ENCODE assay signal across 12 cellular contexts in genomic region chr1:16639091-16640031, GRCh38. TPM values are rescaled to one million over a fixed set of nuclear protein-coding genes. Genes with fewer than 3 reads are reported as not detected.
A peak's percentile ranks its signal among the peaks of the same experiment; 100 is the strongest.
DNase-seq lines count a peak whose midpoint lies in the region; ATAC-seq and TF ChIP-seq lines count a peak whose summit lies in the region.
"Not testable (repeated sequence)": the region's sequence is repeated elsewhere in the genome, so short reads cannot be mapped to it uniquely, and the experiment has no call there.
"Had no signal": no experiment of that assay in that cellular context is flagged by ENCODE, and none has a peak within 500 bp of the region (broad histone marks: within the 10 kb centered on the region; RNA-seq: fewer than 3 reads in every experiment).

No MANE protein-coding gene starts in this region.

- 0 out of 2 replicates have a peak overlapping the region, but pooled peaks have one; percentile 6 for H3K9ac ChIP-seq in GM23248
- H3K9ac ChIP-seq in mesenchymal stem cell (ENCODE audit: low read length) = not testable (repeated sequence)

- ATAC-seq in activated T-cell treated with anti-CD3 and anti-CD28 coated beads, Interleukin-2, amount 50 U/mL, for 4 hours = not testable (repeated sequence)

- peaks cover 73% of the 10 kb centered on the region for H3K79me2 ChIP-seq in GM23248 (ENCODE audit: insufficient read depth)

- not testable (repeated sequence) for H3K4me1 Mint-ChIP-seq in activated T-cell treated with anti-CD3 and anti-CD28 coated beads, Interleukin-2, amount 50 U/mL, for 4 hours (ENCODE audit: low read depth)

- H3K4ac ChIP-seq in mesenchymal stem cell (ENCODE audit: low read depth in 1 of 2, low read length in 2 of 2) = not testable (repeated sequence)

- not testable (repeated sequence) for H3K4me3 ChIP-seq in GM23248; SJCRH30; breast epithelium; cardiac muscle cell; mesenchymal stem cell (ENCODE audit: insufficient read depth in 1 of 2, low read depth in 1 of 2, low read length in 2 of 2); tibial artery

- TF ChIP-seq POLR2A in breast epithelium (IDR thresholded peaks at IDR 0.05) = not testable (repeated sequence)

- H3K4me2 ChIP-seq in GM23248 (ENCODE audit: unreplicated experiment); mesenchymal stem cell (ENCODE audit: low read length, poor library complexity, severe bottlenecking): not testable (repeated sequence)

- H2AFZ ChIP-seq in GM23248; mesenchymal stem cell (ENCODE audit: low read depth, low read length): not testable (repeated sequence)

- H2BK15ac ChIP-seq in mesenchymal stem cell (ENCODE audit: low read depth, poor library complexity, severe bottlenecking) = not testable (repeated sequence)

- H3K36me3 Mint-ChIP-seq in activated T-cell treated with anti-CD3 and anti-CD28 coated beads, Interleukin-2, amount 50 U/mL, for 4 hours (ENCODE audit: insufficient read depth) = not testable (repeated sequence)

- not testable (repeated sequence) for H3K27me3 ChIP-seq in GM23248 (replicated peaks; ENCODE audit: insufficient read depth); SJCRH30; breast epithelium; cardiac muscle cell; mesenchymal stem cell (ENCODE audit: control insufficient read depth in 1 of 2, insufficient read depth in 1 of 2, low read length in 2 of 2); tibial artery

- whole genome bisulfite sequencing in GM23248 (ENCODE audit: low coverage in 1 of 2, low lambda C conversion rate in 2 of 2, missing lambda C conversion rate in 2 of 2), 2 experiments = 58 to 65% methylated on average over 11 of the region's 11 CpGs
- WGBS in mesenchymal stem cell = 64% methylated on average over 10 of the region's 11 CpGs

- not testable (repeated sequence) for H4K20me1 ChIP-seq in GM23248 (ENCODE audit: insufficient read depth)

- H3K23ac ChIP-seq in mesenchymal stem cell (ENCODE audit: low read length in 2 of 2) = not testable (repeated sequence)

- not testable (repeated sequence) for DNase-seq in GM23248; cardiac muscle cell (ENCODE audit: low read depth in 1 of 2, low spot score in 1 of 2); mesenchymal stem cell
- DNase-seq in SJCRH30 (peak; percentile 67 to 79), breast epithelium (ENCODE audit: low spot score in 2 of 2) (peak; percentile 15 to 51), posterior vena cava (ENCODE audit: low spot score) (peak; percentile 78), tibial artery (peak; percentile 16 to 60)
- peak; percentile 4 for DNase-seq in activated T-cell treated with anti-CD3 and anti-CD28 coated beads, Interleukin-2, amount 50 U/mL, for 4 hours

- not testable (repeated sequence) for H3K4me1 ChIP-seq in GM23248 (ENCODE audit: insufficient read depth); SJCRH30
- H3K4me1 ChIP-seq in breast epithelium (peaks cover 14 to 17% of the 10 kb centered on the region in 2 donors), cardiac muscle cell (ENCODE audit: low read depth) (peaks cover 18% of the 10 kb centered on the region), mesenchymal stem cell (ENCODE audit: control insufficient read depth, insufficient read depth, low read depth, low read length) (peaks cover 19% of the 10 kb centered on the region), tibial artery (peaks cover 5 to 34% (median 20%) of the 10 kb centered on the region in 4 donors)

- not testable (repeated sequence) for H2AK5ac ChIP-seq in mesenchymal stem cell (ENCODE audit: low read length, severe bottlenecking)

- not testable (repeated sequence) for H3K27ac ChIP-seq in GM23248; SJCRH30; breast epithelium; mesenchymal stem cell (ENCODE audit: low read length, poor library complexity, severe bottlenecking); tibial artery
- H3K27ac ChIP-seq in cardiac muscle cell = peak overlapping the region; percentile 32

- H2BK12ac ChIP-seq in mesenchymal stem cell (ENCODE audit: low read length in 2 of 2) = not testable (repeated sequence)

- TF ChIP-seq CTCF in breast epithelium (IDR thresholded peaks at IDR 0.05); cardiac muscle cell (IDR thresholded peaks at IDR 0.05; ENCODE audit: low read depth, low read length); tibial artery (IDR thresholded peaks at IDR 0.05): not testable (repeated sequence)

- H3K14ac ChIP-seq in mesenchymal stem cell (ENCODE audit: low read length in 2 of 2) = not testable (repeated sequence)

- not testable (repeated sequence) for H3K9me2 ChIP-seq in GM23248 (ENCODE audit: insufficient read depth)

- in situ Hi-C loops in GM23248 (cut with MboI) = not testable (repeated sequence)

- H3K4me3 Mint-ChIP-seq in activated T-cell treated with anti-CD3 and anti-CD28 coated beads, Interleukin-2, amount 50 U/mL, for 4 hours = not testable (repeated sequence)

- H3K79me1 ChIP-seq in mesenchymal stem cell (replicated peaks; ENCODE audit: low read length, poor library complexity, severe bottlenecking) = peaks cover 67% of the 10 kb centered on the region

- H3K9me3 Mint-ChIP-seq in activated T-cell treated with anti-CD3 and anti-CD28 coated beads, Interleukin-2, amount 50 U/mL, for 4 hours = not testable (repeated sequence)

- H2BK5ac ChIP-seq in mesenchymal stem cell (ENCODE audit: low read depth, low read length, poor library complexity, severe bottlenecking) = not testable (repeated sequence)

- H4K91ac ChIP-seq in mesenchymal stem cell (ENCODE audit: low read length) = peak overlapping the region; percentile 15

- H3K18ac ChIP-seq in mesenchymal stem cell (ENCODE audit: low read depth in 1 of 2, low read length in 2 of 2) = not testable (repeated sequence)

- not testable (repeated sequence) for H4K8ac ChIP-seq in mesenchymal stem cell (ENCODE audit: low read length)

- not testable (repeated sequence) for H3K36me3 ChIP-seq in GM23248 (ENCODE audit: low read depth); breast epithelium; cardiac muscle cell
- H3K36me3 ChIP-seq in SJCRH30 (peaks cover 11% of the 10 kb centered on the region; the same call in 1 of the 2 replicates), mesenchymal stem cell (ENCODE audit: control insufficient read depth in 1 of 2, insufficient read depth in 2 of 2, low read depth in 1 of 2, low read length in 2 of 2) (peaks cover 0 to 19% of the 10 kb centered on the region in 2 experiments), tibial artery (peaks cover 0 to 13% (median 2%) of the 10 kb centered on the region in 3 donors)

- intact Hi-C loops in breast epithelium (cut with DNase I; ENCODE audit: low total_unique reads); posterior vena cava (cut with DNase I); tibial artery (cut with DNase I; ENCODE audit: low total_unique reads): not testable (repeated sequence)

- H3K27me3 Mint-ChIP-seq in activated T-cell treated with anti-CD3 and anti-CD28 coated beads, Interleukin-2, amount 50 U/mL, for 4 hours (ENCODE audit: low read depth) = not testable (repeated sequence)

- not testable (repeated sequence) for H3K9me3 ChIP-seq in GM23248 (ENCODE audit: low read depth); SJCRH30 (replicated peaks); breast epithelium; cardiac muscle cell (ENCODE audit: low read depth); mesenchymal stem cell (ENCODE audit: control insufficient read depth, low read length); tibial artery

- H3F3A ChIP-seq in GM23248 (ENCODE audit: insufficient read depth) = not testable (repeated sequence)

- not testable (repeated sequence) for H2BK120ac ChIP-seq in mesenchymal stem cell (ENCODE audit: low read depth, low read length)

RNA-seq across cellular contexts. Expression of gene NBPF1, which starts 26.0 kb away (rescaled TPM):
- 18.6 and 41.0 TPM in 2 replicates for total RNA-seq in GM23248 (2014; rRNA removed; shearing (Covaris generic))
- polyA plus RNA-seq in GM23248 (2016; fragmentation: Nextera tagmentation; extraction: Ambion mirVana) (21.2 and 22.5 TPM in 2 replicates), cardiac muscle cell (52.1 and 57.6 TPM in 2 replicates)
- total RNA-seq in SJCRH30 (2014; rRNA removed; shearing (Covaris generic)) = 63.4 and 65.6 TPM in 2 replicates
- total RNA-seq in activated T-cell treated with anti-CD3 and anti-CD28 coated beads, Interleukin-2, amount 50 U/mL, for 4 hours = 1 to 10 TPM; 4.9 to 8.4 (median 5.8) TPM
- total RNA-seq in breast epithelium (10 to 100 TPM; 36.7 to 53.9 (median 42.7) TPM), cardiac muscle cell (32.7 and 42.8 TPM in 2 replicates), posterior vena cava (10 to 100 TPM; 28.9 to 63.0 TPM)
- polyA plus RNA-seq in mesenchymal stem cell (2013, experiment 1 of 2) = 17.1 TPM
- 15.7 TPM for polyA plus RNA-seq in mesenchymal stem cell (2013, experiment 2 of 2)

RNA-seq across cellular contexts. Expression of gene RNU1-3, which starts 27.4 kb away (rescaled TPM):
- total RNA-seq in GM23248 (2014; rRNA removed; shearing (Covaris generic)) = under 0.01 TPM in 1 of 2 replicates, not detected in the other
- polyA plus RNA-seq in GM23248 (2016; fragmentation: Nextera tagmentation; extraction: Ambion mirVana) (not detected in 2 replicates), cardiac muscle cell (3.8 TPM in 1 of 2 replicates, not detected in the other)
- total RNA-seq in SJCRH30 (2014; rRNA removed; shearing (Covaris generic)) = under 0.01 TPM in 2 replicates
- total RNA-seq in activated T-cell treated with anti-CD3 and anti-CD28 coated beads, Interleukin-2, amount 50 U/mL, for 4 hours = 1,000 to 10,000 TPM; 1,321 to 1,622 (median 1,616) TPM
- total RNA-seq in breast epithelium (under 1 TPM; under 0.01 TPM), cardiac muscle cell (under 0.01 TPM in 2 replicates), posterior vena cava (over 10,000 TPM; 12,584 to 18,986 TPM)
- polyA plus RNA-seq in mesenchymal stem cell (2013, experiment 1 of 2) = not detected
- polyA plus RNA-seq in mesenchymal stem cell (2013, experiment 2 of 2) = not detected
- total RNA-seq: M059J had no signal
- polyA plus RNA-seq: AG04450; CD4-positive, alpha-beta memory T cell; fibroblast of lung had no signal

Comparison
In these comparisons a context has a peak if more than half of its experiments do, and no peak if none do; other contexts are left out.
1. RNA of gene RNU1-3, which starts 27.4 kb away (total RNA-seq): 12,584 to 18,986 TPM in posterior vena cava and 1,321 to 1,622 TPM in activated T-cell treated with anti-CD3 and anti-CD28 coated beads, Interleukin-2, amount 50 U/mL, for 4 hours; under 0.01 TPM in GM23248, under 0.01 TPM in SJCRH30, under 0.01 TPM in breast epithelium and under 0.01 TPM in cardiac muscle cell; every median in the first group is over 1,000 times any median in the second.